14 cellular contexts compared by ENCODE assay signal in genomic region chr1:116318897-116319296, GRCh38. TPM values are rescaled to one million over a fixed set of nuclear protein-coding genes. Genes with fewer than 3 reads are reported as not detected.
DNase-seq lines count a peak whose midpoint lies in the region; ATAC-seq, FAIRE-seq and TF ChIP-seq lines count a peak whose summit lies in the region.
"Had no signal": no experiment of that assay in that cellular context is flagged by ENCODE, and none has a peak within 500 bp of the region (broad histone marks: within the 10 kb centered on the region; RNA-seq: fewer than 3 reads in every experiment).

No MANE protein-coding gene starts in this region.

- 0 out of 4 replicates have a peak, but pooled peaks of 1 of the 2 experiments have one; percentile 2 for TF ChIP-seq RAD21 in K562 (CRISPR knock-in tag; conservative IDR thresholded peaks at IDR 0.05 in 1 of 2, IDR thresholded peaks at IDR 0.05 in 1 of 2)

- no peaks in the 10 kb centered on the region for H3K36me3 Mint-ChIP-seq in glutamatergic neuron (ENCODE audit: unreplicated experiment)

- no peaks in the 10 kb centered on the region for H3K9me1 ChIP-seq in K562 (ENCODE audit: control insufficient read depth, insufficient read depth, low read length)

- DNase-seq in Right ventricle myocardium inferior (ENCODE audit: missing footprints) (no peak), left cardiac atrium (no peak), K562 (ENCODE audit: extremely low read depth in 1 of 4, low spot score in 3 of 4) (peak in 3 of 4 experiments; percentile 33 to 55 (median 44)), mucosa of descending colon (no peak), retinal pigment epithelial cell (ENCODE audit: low read depth) (peak; percentile 6), KG1 (lab: John Stamatoyannopoulos, UW) (no peak), hypothalamus (lab: John Stamatoyannopoulos, UW) (no peak), glutamatergic neuron (no peak)
- DNase-seq: H7, NCI-H2029, NCI-H2171 treated with DMSO at 0.1 percent for 48 hours, Peyer's patch had no signal

- H3K4me3 Mint-ChIP-seq in glutamatergic neuron (ENCODE audit: unreplicated experiment) = no peak overlapping the region

- ATAC-seq in Right ventricle myocardium inferior = peak; percentile 34
- ATAC-seq in left cardiac atrium = no peak
- peak; percentile 81 for ATAC-seq in K562
- ATAC-seq in mucosa of descending colon = peak; percentile 17

- no peak for TF ChIP-seq POLR2A in K562 (conservative IDR thresholded peaks at IDR 0.05)

- H3K4me1 ChIP-seq in K562 (replicated peaks in 1 of 2; ENCODE audit: control insufficient read depth in 2 of 2, insufficient read depth in 2 of 2, low read length in 2 of 2) = peaks cover 5 to 21% of the 10 kb centered on the region in 2 experiments; a peak in 3 of 5 replicates
- peaks cover 20% of the 10 kb centered on the region for H3K4me1 ChIP-seq in mucosa of descending colon (ENCODE audit: low read depth)
- H3K4me1 ChIP-seq: BLaER1 treated with 17β-estradiol and CSF1 and Interleukin-3, amounts not matched to agents 10 nM and 100 nM had no signal

- H3K4me1 Mint-ChIP-seq in glutamatergic neuron (ENCODE audit: low read depth, unreplicated experiment) = no peaks in the 10 kb centered on the region

- H3K27ac ChIP-seq in K562 (ENCODE audit: extremely low read depth, low read depth, low read length) = no peak overlapping the region
- H3K27ac ChIP-seq: 22Rv1; BLaER1 treated with 17β-estradiol and CSF1 and Interleukin-3, amounts not matched to agents 10 nM and 100 nM had no signal

- no peaks in the 10 kb centered on the region for H3K27me3 Mint-ChIP-seq in glutamatergic neuron (ENCODE audit: unreplicated experiment)

- intact Hi-C loops in Right ventricle myocardium inferior (cut with DNase I) (no loop called here), left cardiac atrium (cut with DNase I) (no loop called here), K562 (cut with micrococcal nuclease) (no loop called here), mucosa of descending colon (cut with DNase I, micrococcal nuclease) (no loop called here)

- TF ChIP-seq EP300 in K562 (IDR thresholded peaks at IDR 0.05; ENCODE audit: low read length) = no peak

- H4K20me1 ChIP-seq in K562 (replicated peaks; ENCODE audit: control insufficient read depth, insufficient read depth, low read length) = no peaks in the 10 kb centered on the region
- H4K20me1 ChIP-seq: BLaER1 treated with 17β-estradiol and CSF1 and Interleukin-3, amounts not matched to agents 10 nM and 100 nM had no signal

- FAIRE-seq in K562 (lab: Jason Lieb, UNC) = peak; percentile 75

- no peak for TF ChIP-seq CTCF in K562 (IDR thresholded peaks at IDR 0.05 in 2 of 3, conservative IDR thresholded peaks at IDR 0.05 in 1 of 3; ENCODE audit: insufficient read depth in 2 of 3, low read depth in 1 of 3, low read length in 3 of 3)
- TF ChIP-seq CTCF in mucosa of descending colon (IDR thresholded peaks at IDR 0.05) = no peak
- no peak for TF ChIP-seq CTCF in retinal pigment epithelial cell (conservative IDR thresholded peaks at IDR 0.05; ENCODE audit: low read depth, low read length)
- TF ChIP-seq CTCF in glutamatergic neuron (IDR thresholded peaks at IDR 0.05; ENCODE audit: partially characterized antibody, unreplicated experiment) = no peak

- H2AFZ ChIP-seq in K562 (ENCODE audit: low read depth, low read length) = peak overlapping the region; percentile 46

- 5% methylated on average over 9 of the region's 9 CpGs for WGBS in K562 (ENCODE audit: insufficient coverage, low coverage, missing lambda C conversion rate)

- H3K27ac Mint-ChIP-seq in glutamatergic neuron (ENCODE audit: unreplicated experiment) = no peak overlapping the region

- POLR2A ChIA-PET in K562 (lab: Yijun Ruan, JAX) = interaction anchor here (0.6 to 1.4 kb wide), 5 partner anchors 9 to 175 kb away, joined by 3 to 5 read pairs (median 3); no protein-coding TSS in a partner anchor

- H3K9me3 Mint-ChIP-seq in glutamatergic neuron (ENCODE audit: unreplicated experiment) = no peaks in the 10 kb centered on the region

- H3K4me2 ChIP-seq in K562 (ENCODE audit: insufficient read depth, low read length) = peak overlapping the region; percentile 46; the same call in 1 of the 2 replicates
- H3K4me2 ChIP-seq: BLaER1 treated with 17β-estradiol and CSF1 and Interleukin-3, amounts not matched to agents 10 nM and 100 nM had no signal

- BruUV-seq in K562 (replicated peaks; lab: Mats Ljungman, UMichigan) = no TSS peak

- H3K79me2 ChIP-seq in K562 (ENCODE audit: control insufficient read depth, insufficient read depth, low read length) = no peaks in the 10 kb centered on the region

- H3K4me3 ChIP-seq in K562 (no peak overlapping the region), mucosa of descending colon (no peak overlapping the region), retinal pigment epithelial cell (ENCODE audit: low read length) (no peak overlapping the region)
- H3K4me3 ChIP-seq: BLaER1 treated with 17β-estradiol and CSF1 and Interleukin-3, amounts not matched to agents 10 nM and 100 nM; Peyer's patch had no signal

- no peaks in the 10 kb centered on the region for H3K36me3 ChIP-seq in K562 (ENCODE audit: control insufficient read depth, insufficient read depth, low read length)
- H3K36me3 ChIP-seq in mucosa of descending colon (ENCODE audit: low read depth) = no peaks in the 10 kb centered on the region
- H3K36me3 ChIP-seq: BLaER1 treated with 17β-estradiol and CSF1 and Interleukin-3, amounts not matched to agents 10 nM and 100 nM; Peyer's patch had no signal

- in situ Hi-C loops in K562 (cut with MboI) = no loop called here

- H3K9ac ChIP-seq in K562 (ENCODE audit: insufficient read depth in 1 of 2, low read depth in 2 of 2, low read length in 2 of 2) = peak overlapping the region in 1 of 2 experiments; percentile 2; a peak in 1 of 4 replicates
- H3K9ac ChIP-seq: BLaER1 treated with 17β-estradiol and CSF1 and Interleukin-3, amounts not matched to agents 10 nM and 100 nM had no signal

- H3K27me3 ChIP-seq in K562 (ENCODE audit: control insufficient read depth in 2 of 2, insufficient read depth in 2 of 2, low read length in 2 of 2) = no peaks in the 10 kb centered on the region
- H3K27me3 ChIP-seq: BLaER1 treated with 17β-estradiol and CSF1 and Interleukin-3, amounts not matched to agents 10 nM and 100 nM; Peyer's patch had no signal

- no peaks in the 10 kb centered on the region for H3K9me3 ChIP-seq in K562 (replicated peaks; ENCODE audit: control insufficient read depth, insufficient read depth, low read depth, low read length)
- no peaks in the 10 kb centered on the region for H3K9me3 ChIP-seq in mucosa of descending colon
- H3K9me3 ChIP-seq: BLaER1 treated with 17β-estradiol and CSF1 and Interleukin-3, amounts not matched to agents 10 nM and 100 nM; Peyer's patch had no signal

- CTCF ChIA-PET in K562 (lab: Yijun Ruan, JAX; ENCODE audit: low intra/inter-chr PET ratio) = interaction anchor here (1.1 kb wide), 1 partner anchor 180 kb away, joined by 3 read pairs; no protein-coding TSS in a partner anchor

TF ChIP-seq in K562, 482 proteins besides CTCF, POLR2A, EP300 and RAD21 (continues in another document):
- TF ChIP-seq NCOA6 (IDR thresholded peaks at IDR 0.05) (no peak), ETV1 (tag; conservative IDR thresholded peaks at IDR 0.05; ENCODE audit: low read depth) (no peak), RFX1 (IDR thresholded peaks at IDR 0.05) (no peak), FUS (optimal IDR thresholded peaks at IDR 0.05; ENCODE audit: low read depth, low read length) (no peak)
- TF ChIP-seq, protein P1, sequence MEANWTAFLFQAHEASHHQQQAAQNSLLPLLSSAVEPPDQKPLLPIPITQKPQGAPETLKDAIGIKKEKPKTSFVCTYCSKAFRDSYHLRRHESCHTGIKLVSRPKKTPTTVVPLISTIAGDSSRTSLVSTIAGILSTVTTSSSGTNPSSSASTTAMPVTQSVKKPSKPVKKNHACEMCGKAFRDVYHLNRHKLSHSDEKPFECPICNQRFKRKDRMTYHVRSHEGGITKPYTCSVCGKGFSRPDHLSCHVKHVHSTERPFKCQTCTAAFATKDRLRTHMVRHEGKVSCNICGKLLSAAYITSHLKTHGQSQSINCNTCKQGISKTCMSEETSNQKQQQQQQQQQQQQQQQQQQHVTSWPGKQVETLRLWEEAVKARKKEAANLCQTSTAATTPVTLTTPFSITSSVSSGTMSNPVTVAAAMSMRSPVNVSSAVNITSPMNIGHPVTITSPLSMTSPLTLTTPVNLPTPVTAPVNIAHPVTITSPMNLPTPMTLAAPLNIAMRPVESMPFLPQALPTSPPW (CRISPR knock-in tag; IDR thresholded peaks at IDR 0.05) = no peak

RNA-seq across cellular contexts. Expression of gene ATP1A1, which starts 54.1 kb away (rescaled TPM):
- total RNA-seq in Right ventricle myocardium inferior (298 TPM), left cardiac atrium (100 to 1,000 TPM; 183 to 281 TPM), K562 (2014; rRNA removed) (234 and 262 TPM in 2 replicates), K562 (2014; rRNA removed; fragmentation: Illumina TruSeq; extraction: Trizol) (109 and 122 TPM in 2 replicates), K562 (2015; rRNA removed; fragmentation: Illumina TruSeq; extraction: Trizol) (99.3 and 103 TPM in 2 replicates), K562 (2021) (319 and 354 TPM in 2 replicates), mucosa of descending colon (1,000 to 10,000 TPM; 1,136 to 3,461 (median 1,634) TPM), glutamatergic neuron (ENCODE audit: unreplicated experiment) (78.4 TPM)
- 725 and 867 TPM in 2 replicates for total RNA-seq in K562 (2011; cell fraction: chromatin; rRNA removed; ENCODE audit: low replicate concordance)
- total RNA-seq in K562 (2011; cell fraction: nucleolus; rRNA removed) = 1,035 and 1,106 TPM in 2 replicates
- 881 and 968 TPM in 2 replicates for total RNA-seq in K562 (2011; cell fraction: nucleoplasm; rRNA removed)
- polyA plus RNA-seq in K562 (2011; rRNA removed) (358 and 513 TPM in 2 replicates), K562 (2014; fragmentation: Illumina TruSeq; extraction: Trizol) (358 and 388 TPM in 2 replicates), K562 (2014; fragmentation: Nextera tagmentation; extraction: Ambion mirVana) (100 to 1,000 TPM; 113 to 135 TPM), K562 (2014; rRNA removed) (261 and 293 TPM in 2 replicates)
- polyA plus RNA-seq in K562 (2011; cell fraction: cytosol; rRNA removed) = 378 and 399 TPM in 2 replicates
- 255 and 257 TPM in 2 replicates for polyA plus RNA-seq in K562 (2011; cell fraction: nucleus; rRNA removed)
- 185 and 295 TPM in 2 replicates for polyA plus RNA-seq in K562 (2012)
- polyA minus RNA-seq in K562 (2011; rRNA and poly(A)+ RNA removed) = 616 and 874 TPM in 2 replicates
- 258 and 300 TPM in 2 replicates for polyA minus RNA-seq in K562 (2011; cell fraction: cytosol; rRNA and poly(A)+ RNA removed)
- polyA minus RNA-seq in K562 (2011; cell fraction: nucleus; rRNA and poly(A)+ RNA removed) = 138 and 192 TPM in 2 replicates

Comparison
In these comparisons a context has a peak if more than half of its experiments do, and no peak if none do; other contexts are left out.
1. ATAC-seq: peak in Right ventricle myocardium inferior (single experiment), K562 (single experiment) and mucosa of descending colon (single experiment); none in left cardiac atrium (0 of 2).
2. DNase-seq: peak in K562 (3 of 4) and retinal pigment epithelial cell (single experiment); none in Right ventricle myocardium inferior (single experiment), left cardiac atrium (single experiment), mucosa of descending colon (0 of 3), KG1 (single experiment), hypothalamus (0 of 51) and glutamatergic neuron (single experiment).